2 cellular contexts compared by ENCODE assay signal in genomic region chr16:1184156-1184868, GRCh38.
TF ChIP-seq lines count a peak whose summit lies in the region.

No MANE protein-coding gene starts in this region.

TF ChIP-seq in K562, 482 proteins besides CTCF, POLR2A, EP300 and RAD21:
- TF ChIP-seq E2F6 (IDR thresholded peaks at IDR 0.05; ENCODE audit: borderline replicate concordance in 1 of 2, extremely low read depth in 1 of 2, insufficient read depth in 1 of 2, insufficient read length in 1 of 2, low read depth in 1 of 2, low read length in 1 of 2, poor library complexity in 1 of 2, severe bottlenecking in 1 of 2) = peak in 1 of 2 experiments; percentile 7
- TF ChIP-seq USF1 (CRISPR knock-in tag; IDR thresholded peaks at IDR 0.05) = peak; percentile 57
- peak; percentile 22; the same call in 1 of the 2 replicates for TF ChIP-seq USF2 (CRISPR knock-in tag; IDR thresholded peaks at IDR 0.05)
- TF ChIP-seq SOX6 (IDR thresholded peaks at IDR 0.05) = no peak
- no peak for TF ChIP-seq TAF7 (tag; IDR thresholded peaks at IDR 0.05)
- peak; percentile 31; the same call in 1 of the 2 replicates for TF ChIP-seq MAX (CRISPR knock-in tag; IDR thresholded peaks at IDR 0.05)

TF ChIP-seq in neural cell, 6 proteins besides CTCF, POLR2A, EP300 and RAD21:
- no peak for TF ChIP-seq POLR2AphosphoS5 (IDR thresholded peaks at IDR 0.05)
- TF ChIP-seq SMC3 (conservative IDR thresholded peaks at IDR 0.05; ENCODE audit: poor library complexity) = no peak
- no peak for TF ChIP-seq TAF1 (IDR thresholded peaks at IDR 0.05; ENCODE audit: low read depth)
- TF ChIP-seq EZH2 (IDR thresholded peaks at IDR 0.05; ENCODE audit: borderline replicate concordance, insufficient read depth, low read length, poor library complexity, severe bottlenecking) = no peak
- TF ChIP-seq MXI1 (conservative IDR thresholded peaks at IDR 0.05; ENCODE audit: poor library complexity, severe bottlenecking) = no peak
- TF ChIP-seq REST (IDR thresholded peaks at IDR 0.05; ENCODE audit: borderline replicate concordance) = no peak
